8 cellular contexts compared by ENCODE assay signal in the genomic region with DNA sequence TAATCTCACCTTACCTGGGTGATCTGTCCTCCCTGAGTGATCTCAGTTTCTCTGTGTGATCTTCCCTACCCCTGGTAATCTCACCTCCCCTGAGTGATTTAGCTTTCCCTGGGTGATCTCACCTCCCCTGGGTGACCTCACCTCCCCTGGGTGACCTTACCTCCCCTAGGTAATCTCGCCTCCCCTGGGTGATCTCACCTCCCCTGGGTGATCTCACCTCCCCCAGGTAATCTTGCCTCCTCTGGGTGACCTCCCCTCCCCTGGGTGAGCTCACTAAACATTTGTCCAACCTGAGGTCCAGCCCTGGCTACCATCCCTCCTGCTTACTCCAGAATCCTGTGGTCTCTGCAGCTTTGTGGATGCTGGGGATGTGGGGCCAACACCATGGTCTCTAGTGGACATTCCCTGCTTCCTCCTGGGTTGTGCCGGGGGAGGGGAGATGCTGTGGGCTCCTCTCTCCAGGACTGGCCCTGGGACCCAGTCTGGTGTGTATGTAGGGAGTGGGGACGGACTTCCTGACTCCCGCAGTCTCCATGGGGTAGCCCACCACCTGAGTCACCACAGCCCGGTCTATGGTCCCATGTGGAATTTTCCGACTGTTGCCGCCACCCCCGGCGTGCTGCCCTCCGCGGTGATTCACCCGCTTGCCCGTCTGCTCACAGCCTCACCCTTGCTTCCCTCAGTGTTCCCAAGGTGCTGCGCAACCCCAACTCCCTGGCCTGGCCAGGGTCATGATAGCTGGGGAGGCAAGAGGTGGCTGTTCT. TPM values are rescaled to one million over a fixed set of nuclear protein-coding genes. Genes with fewer than 3 reads are reported as not detected.
DNase-seq lines count a peak whose midpoint lies in the region; ATAC-seq, FAIRE-seq and TF ChIP-seq lines count a peak whose summit lies in the region.
"Had no signal": no experiment of that assay in that cellular context is flagged by ENCODE, and none has a peak within 500 bp of the region (broad histone marks: within the 10 kb centered on the region; RNA-seq: fewer than 3 reads in every experiment).

No MANE protein-coding gene starts in this region.

- TF ChIP-seq POLR2A in A549 (IDR thresholded peaks at IDR 0.05; ENCODE audit: low read length) = no peak

- no peak for TF ChIP-seq RAD21 in A549 (conservative IDR thresholded peaks at IDR 0.05 in 1 of 2, IDR thresholded peaks at IDR 0.05 in 1 of 2)

- H3K4me3 Mint-ChIP-seq in activated T-helper 17 cell treated with anti-CD3 and anti-CD28 coated beads, Interleukin-2, amount 50 U/mL, for 72 hours = no peak overlapping the region
- no peak overlapping the region for H3K4me3 Mint-ChIP-seq in memory B cell
- H3K4me3 Mint-ChIP-seq: activated naive CD8-positive, alpha-beta T cell; T-helper 17 cell had no signal

- peaks cover 5% of the 10 kb centered on the region for H3K4me1 Mint-ChIP-seq in activated T-helper 17 cell treated with anti-CD3 and anti-CD28 coated beads, Interleukin-2, amount 50 U/mL, for 72 hours
- peaks cover 34% of the 10 kb centered on the region for H3K4me1 Mint-ChIP-seq in memory B cell

- 42% methylated on average over 7 of the region's 14 CpGs for WGBS in A549 (ENCODE audit: missing lambda C conversion rate)

- FAIRE-seq in A549 (lab: Jason Lieb, UNC) = no peak

- intact Hi-C loops in left colon (cut with DNase I, micrococcal nuclease) = no loop called here

- peaks cover 28% of the 10 kb centered on the region for H3K36me3 Mint-ChIP-seq in activated T-helper 17 cell treated with anti-CD3 and anti-CD28 coated beads, Interleukin-2, amount 50 U/mL, for 72 hours (ENCODE audit: low read depth)
- H3K36me3 Mint-ChIP-seq in memory B cell = peaks cover 5% of the 10 kb centered on the region
- H3K36me3 Mint-ChIP-seq: activated naive CD8-positive, alpha-beta T cell had no signal

- CTCF ChIA-PET in A549 (lab: Yijun Ruan, JAX) = interaction anchor here (0.7 to 1.9 kb wide), 8 partner anchors 12 to 317 kb away, joined by 3 to 9 read pairs (median 4); no protein-coding TSS in a partner anchor

- no peaks in the 10 kb centered on the region for H3K27me3 Mint-ChIP-seq in activated T-helper 17 cell treated with anti-CD3 and anti-CD28 coated beads, Interleukin-2, amount 50 U/mL, for 72 hours
- no peaks in the 10 kb centered on the region for H3K27me3 Mint-ChIP-seq in memory B cell
- H3K27me3 Mint-ChIP-seq: activated naive CD8-positive, alpha-beta T cell; T-helper 17 cell had no signal

- POLR2A ChIA-PET in A549 (lab: Yijun Ruan, JAX) = no interaction called here

- no peak overlapping the region for H3K4me3 ChIP-seq in A549

- ATAC-seq in A549 (peak; percentile 62 to 65), memory B cell (ENCODE audit: low read depth) (no peak), left lobe of liver (no peak), left colon (no peak)
- ATAC-seq in activated T-helper 17 cell treated with anti-CD3 and anti-CD28 coated beads, Interleukin-2, amount 50 U/mL, for 72 hours (replicated peaks) = peak; percentile 25

- DNase-seq in A549 (ENCODE audit: low read depth in 1 of 2, low spot score in 1 of 2) = peak; percentile 40 to 48
- DNase-seq in memory B cell (ENCODE audit: low spot score in 2 of 2) = no peak
- no peak for DNase-seq in left lobe of liver (ENCODE audit: low spot score)
- no peak for DNase-seq in left colon
- no peak for DNase-seq in mucosa of gallbladder (ENCODE audit: low spot score)
- DNase-seq: T-helper 17 cell had no signal

- H3K4me2 ChIP-seq in A549 = peak overlapping the region; percentile 81

- H3K4me1 ChIP-seq in A549 = peaks cover 33% of the 10 kb centered on the region

- TF ChIP-seq CTCF in A549 (IDR thresholded peaks at IDR 0.05) = no peak

- no peak for TF ChIP-seq EP300 in A549 (IDR thresholded peaks at IDR 0.05)

- H3K9me3 Mint-ChIP-seq in activated T-helper 17 cell treated with anti-CD3 and anti-CD28 coated beads, Interleukin-2, amount 50 U/mL, for 72 hours = no peaks in the 10 kb centered on the region
- no peaks in the 10 kb centered on the region for H3K9me3 Mint-ChIP-seq in memory B cell

- no peaks in the 10 kb centered on the region for H3K9me3 ChIP-seq in A549

- peak overlapping the region; percentile 87 to 94 for H3K27ac ChIP-seq in A549

- H3K27ac Mint-ChIP-seq in activated T-helper 17 cell treated with anti-CD3 and anti-CD28 coated beads, Interleukin-2, amount 50 U/mL, for 72 hours = no peak overlapping the region
- H3K27ac Mint-ChIP-seq in memory B cell = peak overlapping the region; percentile 15
- H3K27ac Mint-ChIP-seq: activated naive CD8-positive, alpha-beta T cell; T-helper 17 cell had no signal

TF ChIP-seq in A549, 52 proteins besides CTCF, POLR2A, EP300 and RAD21:
- TF ChIP-seq FOSL2 (IDR thresholded peaks at IDR 0.05) = no peak
- TF ChIP-seq FOSL2 (CRISPR knock-in tag; IDR thresholded peaks at IDR 0.05) = peak; percentile 62
- no peak for TF ChIP-seq TFCP2L1 (CRISPR knock-in tag; IDR thresholded peaks at IDR 0.05)
- TF ChIP-seq, protein P1, sequence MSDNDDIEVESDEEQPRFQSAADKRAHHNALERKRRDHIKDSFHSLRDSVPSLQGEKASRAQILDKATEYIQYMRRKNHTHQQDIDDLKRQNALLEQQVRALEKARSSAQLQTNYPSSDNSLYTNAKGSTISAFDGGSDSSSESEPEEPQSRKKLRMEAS (IDR thresholded peaks at IDR 0.05) = no peak
- 0 out of 2 replicates have a peak, but pooled peaks have one; percentile 18 for TF ChIP-seq JUNB (IDR thresholded peaks at IDR 0.05)
- no peak for TF ChIP-seq RARB (CRISPR knock-in tag; IDR thresholded peaks at IDR 0.05)
- TF ChIP-seq, protein P2, sequence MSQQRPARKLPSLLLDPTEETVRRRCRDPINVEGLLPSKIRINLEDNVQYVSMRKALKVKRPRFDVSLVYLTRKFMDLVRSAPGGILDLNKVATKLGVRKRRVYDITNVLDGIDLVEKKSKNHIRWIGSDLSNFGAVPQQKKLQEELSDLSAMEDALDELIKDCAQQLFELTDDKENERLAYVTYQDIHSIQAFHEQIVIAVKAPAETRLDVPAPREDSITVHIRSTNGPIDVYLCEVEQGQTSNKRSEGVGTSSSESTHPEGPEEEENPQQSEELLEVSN (IDR thresholded peaks at IDR 0.05; ENCODE audit: borderline replicate concordance, low read depth) = peak; percentile 52; the same call in 1 of the 2 replicates

RNA-seq across cellular contexts. Expression of a gene that starts 9.9 kb away (rescaled TPM):
- 0.42 and 0.67 TPM in 2 replicates for polyA plus RNA-seq in A549 (2011; rRNA removed)
- 0.21 and 0.23 TPM in 2 replicates for polyA plus RNA-seq in A549 (2012; cell fraction: cytosol; rRNA removed)
- polyA plus RNA-seq in A549 (2012; cell fraction: nucleus; rRNA removed) = 0.13 and 0.15 TPM in 2 replicates
- 1.7 to 5.5 TPM (median 3.5 TPM) in 3 replicates for polyA plus RNA-seq in A549 (2017; fragmentation: RNase III; extraction: RNeasy Plus Mini Kit Qiagen cat#74134 plus additional on column Dnase treatment)
- polyA minus RNA-seq in A549 (2011; rRNA and poly(A)+ RNA removed) = 2.8 TPM in 1 of 2 replicates, not detected in the other
- 100 to 1,000 TPM; 328 to 423 TPM for total RNA-seq in activated T-helper 17 cell treated with anti-CD3 and anti-CD28 coated beads, Interleukin-2, amount 50 U/mL, for 72 hours
- 3.6 TPM for total RNA-seq in left lobe of liver
- 10 to 100 TPM in 1 of 2 donors, 1 to 10 TPM in 1; 9.9 to 28.6 TPM for total RNA-seq in left colon
- total RNA-seq in mucosa of gallbladder = 43.1 TPM

RNA-seq across cellular contexts. Expression of a gene that starts 24.0 kb away (rescaled TPM):
- polyA plus RNA-seq in A549 (2011; rRNA removed) (not detected in 2 replicates), A549 (2017; fragmentation: RNase III; extraction: RNeasy Plus Mini Kit Qiagen cat#74134 plus additional on column Dnase treatment) (not detected in 3 replicates)
- not detected in 2 replicates for polyA plus RNA-seq in A549 (2012; cell fraction: cytosol; rRNA removed)
- 0.31 TPM in 1 of 2 replicates, not detected in the other for polyA plus RNA-seq in A549 (2012; cell fraction: nucleus; rRNA removed)
- polyA minus RNA-seq in A549 (2011; rRNA and poly(A)+ RNA removed) = not detected in 2 replicates
- not detected for total RNA-seq in activated T-helper 17 cell treated with anti-CD3 and anti-CD28 coated beads, Interleukin-2, amount 50 U/mL, for 72 hours
- total RNA-seq in left lobe of liver (not detected), left colon (under 1 TPM in 1 of 2 donors, not detected in 1; 0.92 TPM), mucosa of gallbladder (73.7 TPM)
- total RNA-seq: T-helper 17 cell had no signal

RNA-seq across cellular contexts. Expression of a gene that starts 28.0 kb away (rescaled TPM):
- not detected in 2 replicates for polyA plus RNA-seq in A549 (2011; rRNA removed)
- 0.06 TPM in 1 of 2 replicates, not detected in the other for polyA plus RNA-seq in A549 (2012; cell fraction: cytosol; rRNA removed)
- 0.34 and 0.70 TPM in 2 replicates for polyA plus RNA-seq in A549 (2012; cell fraction: nucleus; rRNA removed)
- polyA plus RNA-seq in A549 (2017; fragmentation: RNase III; extraction: RNeasy Plus Mini Kit Qiagen cat#74134 plus additional on column Dnase treatment) = 0.21 to 0.25 TPM (median 0.22 TPM) in 3 replicates
- polyA minus RNA-seq in A549 (2011; rRNA and poly(A)+ RNA removed) = not detected in 2 replicates
- not detected for total RNA-seq in activated T-helper 17 cell treated with anti-CD3 and anti-CD28 coated beads, Interleukin-2, amount 50 U/mL, for 72 hours
- total RNA-seq in left lobe of liver = 0.30 TPM
- 1 to 10 TPM in 1 of 2 donors, under 1 TPM in 1; 0.75 to 4.6 TPM for total RNA-seq in left colon
- 218 TPM for total RNA-seq in mucosa of gallbladder
- total RNA-seq: T-helper 17 cell had no signal

RNA-seq across cellular contexts. Expression of a gene that starts 28.9 kb away (rescaled TPM):
- not detected in 2 replicates for polyA plus RNA-seq in A549 (2011; rRNA removed)
- not detected in 2 replicates for polyA plus RNA-seq in A549 (2012; cell fraction: cytosol; rRNA removed)
- 0.02 TPM in 1 of 2 replicates, not detected in the other for polyA plus RNA-seq in A549 (2012; cell fraction: nucleus; rRNA removed)
- not detected in 3 replicates for polyA plus RNA-seq in A549 (2017; fragmentation: RNase III; extraction: RNeasy Plus Mini Kit Qiagen cat#74134 plus additional on column Dnase treatment)
- not detected in 2 replicates for polyA minus RNA-seq in A549 (2011; rRNA and poly(A)+ RNA removed)
- total RNA-seq in activated T-helper 17 cell treated with anti-CD3 and anti-CD28 coated beads, Interleukin-2, amount 50 U/mL, for 72 hours = under 1 TPM in 1 of 2 donors, not detected in 1; 0.11 TPM
- not detected for total RNA-seq in left lobe of liver
- not detected for total RNA-seq in left colon
- not detected for total RNA-seq in mucosa of gallbladder
- total RNA-seq: T-helper 17 cell had no signal

RNA-seq across cellular contexts. Expression of a gene that starts 56.7 kb away (rescaled TPM):
- polyA plus RNA-seq in A549 (2011; rRNA removed) (not detected in 2 replicates), A549 (2017; fragmentation: RNase III; extraction: RNeasy Plus Mini Kit Qiagen cat#74134 plus additional on column Dnase treatment) (0.15 TPM in 1 of 3 replicates, not detected in the others)
- polyA plus RNA-seq in A549 (2012; cell fraction: cytosol; rRNA removed) = 0.07 TPM in 1 of 2 replicates, not detected in the other
- not detected in 2 replicates for polyA plus RNA-seq in A549 (2012; cell fraction: nucleus; rRNA removed)
- polyA minus RNA-seq in A549 (2011; rRNA and poly(A)+ RNA removed) = not detected in 2 replicates
- 10 to 100 TPM in 1 of 2 donors, 1 to 10 TPM in 1; 2.1 to 26.2 TPM for total RNA-seq in activated T-helper 17 cell treated with anti-CD3 and anti-CD28 coated beads, Interleukin-2, amount 50 U/mL, for 72 hours
- total RNA-seq in left lobe of liver (not detected), left colon (under 1 TPM in 1 of 2 donors, not detected in 1; 0.73 TPM), mucosa of gallbladder (1.5 TPM)

Comparison
In these comparisons a context has a peak if more than half of its experiments do, and no peak if none do; other contexts are left out.
1. ATAC-seq: peak in A549 (2 of 2) and activated T-helper 17 cell treated with anti-CD3 and anti-CD28 coated beads, Interleukin-2, amount 50 U/mL, for 72 hours (single experiment); none in memory B cell (single experiment), left lobe of liver (single experiment) and left colon (single experiment).
2. DNase-seq: peak in A549 (2 of 2); none in memory B cell (0 of 2), left lobe of liver (single experiment), left colon (0 of 2) and mucosa of gallbladder (single experiment).
3. RNA of a gene that starts 24.0 kb away (total RNA-seq): 73.7 TPM in mucosa of gallbladder (single experiment); 0.92 TPM in left colon, not detected in left lobe of liver (single experiment) and not detected in activated T-helper 17 cell treated with anti-CD3 and anti-CD28 coated beads, Interleukin-2, amount 50 U/mL, for 72 hours; every median in the first group is over 10 times any median in the second.
4. RNA of a gene that starts 28.0 kb away (total RNA-seq): 218 TPM in mucosa of gallbladder (single experiment); 0.75 to 4.6 TPM in left colon, 0.30 TPM in left lobe of liver (single experiment) and not detected in activated T-helper 17 cell treated with anti-CD3 and anti-CD28 coated beads, Interleukin-2, amount 50 U/mL, for 72 hours; every median in the first group is over 10 times any median in the second.